17 cellular contexts compared by ENCODE assay signal in genomic region chr6:156657311-156657710, GRCh38.
DNase-seq lines count a peak whose midpoint lies in the region; ATAC-seq and TF ChIP-seq lines count a peak whose summit lies in the region.
"Had no signal": no experiment of that assay in that cellular context is flagged by ENCODE, and none has a peak within 500 bp of the region (broad histone marks: within the 10 kb centered on the region; RNA-seq: fewer than 3 reads in every experiment).

No MANE protein-coding gene starts in this region.

- TF ChIP-seq POLR2A in heart left ventricle (IDR thresholded peaks at IDR 0.05), result no peak

- H3K4me1 ChIP-seq in heart left ventricle, result peaks cover 0 to 25% (median 13%) of the 10 kb centered on the region in 12 donors

- H3K4me3 ChIP-seq in heart left ventricle, result no peak overlapping the region
- H3K4me3 ChIP-seq: SK-N-MC had no signal

- TF ChIP-seq CTCF in heart left ventricle (IDR thresholded peaks at IDR 0.05), result no peak
- no peak for TF ChIP-seq CTCF in GM10266 (IDR thresholded peaks at IDR 0.05; ENCODE audit: control insufficient read depth, insufficient read depth, low read depth, missing control alignments)

- H3K27me3 ChIP-seq in heart left ventricle, result no peaks in the 10 kb centered on the region

- H3K27ac ChIP-seq in heart left ventricle, result no peak overlapping the region
- H3K27ac ChIP-seq: 22Rv1, C4-2B, SK-N-MC had no signal

- no peaks in the 10 kb centered on the region for H3K9me3 ChIP-seq in heart left ventricle

- 83 to 93% (median 87%) methylated on average over 5 of the region's 5 CpGs for WGBS in heart left ventricle, 4 donors

- DNase-seq in NCI-H2227 (lab: John Stamatoyannopoulos, UW; ENCODE audit: unreplicated experiment), result peak; percentile 11
- no peak for DNase-seq in NCI-H2227 treated with DMSO at 0.1 percent for 48 hours (lab: John Stamatoyannopoulos, UW)
- DNase-seq in heart left ventricle, result peak in 3 of 5 donors; percentile 24 to 40 (median 34)
- peak; percentile 57 for DNase-seq in left kidney (ENCODE audit: low read depth, low spot score)
- DNase-seq in T-helper 2 cell, result no peak
- no peak for DNase-seq in stimulated activated naive CD8-positive, alpha-beta T cell treated with anti-CD3 and anti-CD28 coated beads, Interleukin-15, Interleukin-2, amounts not matched to agents 100 U/mL and 50 U/mL, for 24 hours
- no peak for DNase-seq in NK-92 (lab: John Stamatoyannopoulos, UW; ENCODE audit: unreplicated experiment)
- no peak for DNase-seq in GM10266 (ENCODE audit: extremely low spot score)
- DNase-seq: AML-193; NCI-H1417 treated with DMSO at 0.1 percent for 48 hours; NCI-H187 treated with DMSO at 0.1 percent for 48 hours; NCI-H446 treated with DMSO at 0.1 percent for 48 hours; NK-92 treated with Interleukin-12 subunit alpha and Interleukin-12 subunit beta, amount 100 ng/mL, for 24 hours; SHP77 had no signal

- ATAC-seq in heart left ventricle, result peak in 3 of 4 donors; percentile 69 to 83 (median 82)
- no peak for ATAC-seq in stimulated activated naive CD8-positive, alpha-beta T cell treated with anti-CD3 and anti-CD28 coated beads, Interleukin-15, Interleukin-2, amounts not matched to agents 100 U/mL and 50 U/mL, for 24 hours

- intact Hi-C loops in heart left ventricle (cut with DNase I), result no loop called here

- no peaks in the 10 kb centered on the region for H3K36me3 ChIP-seq in heart left ventricle

Comparison
In these comparisons a context has a peak if more than half of its experiments do, and no peak if none do; other contexts are left out.
1. DNase-seq: peak in NCI-H2227 (single experiment), heart left ventricle (3 of 5) and left kidney (single experiment); none in NCI-H2227 treated with DMSO at 0.1 percent for 48 hours (single experiment), T-helper 2 cell (0 of 5), stimulated activated naive CD8-positive, alpha-beta T cell treated with anti-CD3 and anti-CD28 coated beads, Interleukin-15, Interleukin-2, amounts not matched to agents 100 U/mL and 50 U/mL, for 24 hours (single experiment), NK-92 (single experiment) and GM10266 (single experiment).